ENCODE assay signal across 18 cellular contexts in the genomic region with DNA sequence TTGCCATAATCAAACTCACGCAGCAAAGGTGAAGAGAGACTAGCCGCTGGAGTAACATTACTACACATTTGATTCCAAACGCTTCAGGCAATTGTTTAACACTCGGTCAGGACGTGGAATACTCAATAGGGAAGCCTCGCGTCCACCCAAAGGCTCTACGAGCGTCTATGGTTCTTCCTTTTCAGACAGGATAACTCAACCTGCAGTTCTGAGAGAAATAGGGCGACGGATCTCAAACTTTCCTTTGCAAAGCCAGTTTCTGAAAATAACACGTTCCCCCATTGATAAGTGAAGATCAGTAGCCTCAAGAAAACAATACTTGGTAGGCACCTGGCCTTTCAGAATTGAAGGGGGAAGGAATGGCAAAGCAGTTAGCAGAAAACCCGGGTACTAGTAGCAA.
DNase-seq lines count a peak whose midpoint lies in the region; ATAC-seq and TF ChIP-seq lines count a peak whose summit lies in the region.
"Had no signal": no experiment of that assay in that cellular context is flagged by ENCODE, and none has a peak within 500 bp of the region (broad histone marks: within the 10 kb centered on the region; RNA-seq: fewer than 3 reads in every experiment).

No MANE protein-coding gene starts in this region.

- no peaks in the 10 kb centered on the region for H3K9me3 Mint-ChIP-seq in stimulated activated naive CD8-positive, alpha-beta T cell treated with anti-CD3 and anti-CD28 coated beads, Interleukin-15, Interleukin-2, amounts not matched to agents 100 ng/mL and 50 ng/mL, for 24 hours
- no peaks in the 10 kb centered on the region for H3K9me3 Mint-ChIP-seq in stimulated activated naive CD8-positive, alpha-beta T cell treated with anti-CD3 and anti-CD28 coated beads, Interleukin-15, amount 100 ng/mL, for 72 hours
- H3K9me3 Mint-ChIP-seq: memory B cell had no signal

- no peaks in the 10 kb centered on the region for H3K9me3 ChIP-seq in adipocyte (ENCODE audit: control insufficient read depth, low read length)
- no peaks in the 10 kb centered on the region for H3K9me3 ChIP-seq in mucosa of rectum (ENCODE audit: control insufficient read depth in 2 of 2, low read length in 2 of 2)
- H3K9me3 ChIP-seq in BE2C = no peaks in the 10 kb centered on the region
- H3K9me3 ChIP-seq: Peyer's patch had no signal

- TF ChIP-seq CTCF in BE2C (IDR thresholded peaks at IDR 0.05; ENCODE audit: low read depth, low read length) = no peak

- no peak overlapping the region for H3K27ac Mint-ChIP-seq in stimulated activated naive CD8-positive, alpha-beta T cell treated with anti-CD3 and anti-CD28 coated beads, Interleukin-15, Interleukin-2, amounts not matched to agents 100 ng/mL and 50 ng/mL, for 24 hours
- no peak overlapping the region for H3K27ac Mint-ChIP-seq in stimulated activated naive CD8-positive, alpha-beta T cell treated with anti-CD3 and anti-CD28 coated beads, Interleukin-15, amount 100 ng/mL, for 72 hours
- H3K27ac Mint-ChIP-seq: memory B cell had no signal

- no peak overlapping the region for H3K27ac ChIP-seq in mucosa of rectum (ENCODE audit: low read depth in 2 of 2, low read length in 2 of 2)
- H3K27ac ChIP-seq: Peyer's patch had no signal

- H3K4me3 ChIP-seq in adipocyte (ENCODE audit: low read length) (peak overlapping the region; percentile 85), mucosa of rectum (ENCODE audit: low read length in 2 of 2) (peak overlapping the region; percentile 15 to 46), BE2C (ENCODE audit: low read depth, low read length) (no peak overlapping the region)

- H3K36me3 ChIP-seq in adipocyte (ENCODE audit: control insufficient read depth, insufficient read depth, low read length, severe bottlenecking) = no peaks in the 10 kb centered on the region
- no peaks in the 10 kb centered on the region for H3K36me3 ChIP-seq in mucosa of rectum (ENCODE audit: control insufficient read depth in 2 of 2, insufficient read depth in 2 of 2, low read length in 2 of 2)
- H3K36me3 ChIP-seq in BE2C = no peaks in the 10 kb centered on the region
- H3K36me3 ChIP-seq: Peyer's patch had no signal

- H3K4me1 ChIP-seq in adipocyte (ENCODE audit: control insufficient read depth, insufficient read depth, low read length) (peaks cover 33% of the 10 kb centered on the region), mucosa of rectum (ENCODE audit: control insufficient read depth in 2 of 2, insufficient read depth in 2 of 2, low read length in 2 of 2) (peaks cover 0 to 5% of the 10 kb centered on the region in 2 donors), BE2C (no peaks in the 10 kb centered on the region)

- peaks cover 28% of the 10 kb centered on the region for H3K4me1 Mint-ChIP-seq in stimulated activated naive CD8-positive, alpha-beta T cell treated with anti-CD3 and anti-CD28 coated beads, Interleukin-15, Interleukin-2, amounts not matched to agents 100 ng/mL and 50 ng/mL, for 24 hours (ENCODE audit: low read depth)
- peaks cover 23% of the 10 kb centered on the region for H3K4me1 Mint-ChIP-seq in stimulated activated naive CD8-positive, alpha-beta T cell treated with anti-CD3 and anti-CD28 coated beads, Interleukin-15, amount 100 ng/mL, for 72 hours

- H3K27me3 ChIP-seq in adipocyte (replicated peaks; ENCODE audit: control insufficient read depth, insufficient read depth, low read length) (peaks cover 13% of the 10 kb centered on the region), mucosa of rectum (ENCODE audit: control insufficient read depth in 2 of 2, insufficient read depth in 2 of 2, low read length in 2 of 2) (peaks cover 16 to 25% of the 10 kb centered on the region in 2 donors), BE2C (peaks cover 44% of the 10 kb centered on the region)

- peaks cover 52% of the 10 kb centered on the region for H3K27me3 Mint-ChIP-seq in stimulated activated naive CD8-positive, alpha-beta T cell treated with anti-CD3 and anti-CD28 coated beads, Interleukin-15, Interleukin-2, amounts not matched to agents 100 ng/mL and 50 ng/mL, for 24 hours
- H3K27me3 Mint-ChIP-seq in stimulated activated naive CD8-positive, alpha-beta T cell treated with anti-CD3 and anti-CD28 coated beads, Interleukin-15, amount 100 ng/mL, for 72 hours = peaks cover 39% of the 10 kb centered on the region

- no peak for DNase-seq in stimulated activated naive CD8-positive, alpha-beta T cell treated with anti-CD3 and anti-CD28 coated beads, Interleukin-15, amount 100 ng/mL, for 72 hours
- DNase-seq in adipocyte (ENCODE audit: low read depth) (no peak), BE2C (no peak), kidney glomerular epithelial cell (lab: John Stamatoyannopoulos, UW) (no peak), erythroblast (lab: John Stamatoyannopoulos, UW) (no peak), dedifferentiated amniotic fluid mesenchymal stem cell (ENCODE audit: extremely low spot score) (no peak)
- DNase-seq: activated CD4-positive, alpha-beta T cell treated with anti-CD3 and anti-CD28 coated beads, Interleukin-2, amount 50 U/mL, for 4 hours; activated gamma-delta T cell treated with Interleukin-2 at 50 U/mL for 16 hours; AML-193; central memory CD4-positive, alpha-beta T cell; GOT3; KG1; NCI-H1436; Peyer's patch; stimulated activated CD4-positive, alpha-beta T cell treated with anti-CD3 and anti-CD28 coated beads, Interleukin-2, amount 100 ng/mL, for 24 hours had no signal

- H3K4me3 Mint-ChIP-seq in stimulated activated naive CD8-positive, alpha-beta T cell treated with anti-CD3 and anti-CD28 coated beads, Interleukin-15, Interleukin-2, amounts not matched to agents 100 ng/mL and 50 ng/mL, for 24 hours = peak overlapping the region; percentile 80
- peak overlapping the region in 1 of 2 donors; percentile 80 for H3K4me3 Mint-ChIP-seq in stimulated activated naive CD8-positive, alpha-beta T cell treated with anti-CD3 and anti-CD28 coated beads, Interleukin-15, amount 100 ng/mL, for 72 hours

- TF ChIP-seq POLR2A in erythroblast (IDR thresholded peaks at IDR 0.05; ENCODE audit: low read length) = no peak

- H3K9ac ChIP-seq in adipocyte (ENCODE audit: low read length) (no peak overlapping the region), mucosa of rectum (ENCODE audit: low read depth in 1 of 2, low read length in 2 of 2) (no peak overlapping the region)

- no peak for ATAC-seq in stimulated activated naive CD8-positive, alpha-beta T cell treated with anti-CD3 and anti-CD28 coated beads, Interleukin-15, amount 100 ng/mL, for 72 hours

- H3K36me3 Mint-ChIP-seq in stimulated activated naive CD8-positive, alpha-beta T cell treated with anti-CD3 and anti-CD28 coated beads, Interleukin-15, Interleukin-2, amounts not matched to agents 100 ng/mL and 50 ng/mL, for 24 hours (ENCODE audit: low read depth) = no peaks in the 10 kb centered on the region
- H3K36me3 Mint-ChIP-seq: memory B cell had no signal
